Comparison of ENCODE assay signal across 27 cellular contexts in the genomic region with DNA sequence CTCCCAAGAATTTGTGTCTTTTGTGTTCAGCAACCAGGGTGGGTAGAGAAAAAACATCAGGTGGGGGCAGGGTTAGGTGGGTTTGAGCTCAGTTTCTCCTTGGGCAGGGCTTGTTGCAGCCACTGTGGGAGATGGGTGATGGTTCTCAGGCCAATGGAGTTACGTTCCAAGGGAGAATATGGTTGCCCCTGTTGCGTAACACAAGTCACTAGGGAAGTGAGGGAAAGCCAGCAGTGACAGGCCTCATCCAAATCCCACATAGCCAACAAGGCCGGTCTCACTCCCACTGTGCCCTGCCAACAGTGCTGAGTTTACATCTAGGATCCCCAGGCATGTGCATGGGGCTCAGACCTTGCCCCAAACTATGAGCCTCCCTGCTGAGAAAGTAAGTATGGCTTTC. TPM values are rescaled to one million over a fixed set of nuclear protein-coding genes. Genes with fewer than 3 reads are reported as not detected.
"Had no signal": no experiment of that assay in that cellular context is flagged by ENCODE, and none has a peak within 500 bp of the region (broad histone marks: within the 10 kb centered on the region; RNA-seq: fewer than 3 reads in every experiment).

No MANE protein-coding gene starts in this region.

- H3K4me1 ChIP-seq: left ventricle myocardium inferior, pancreas, prostate gland, sigmoid colon, tibial nerve, upper lobe of left lung, vagina had no signal

- H3K4me1 Mint-ChIP-seq: naive thymus-derived CD4-positive, alpha-beta T cell; stimulated activated memory B cell treated with anti-CD40 and anti-IgM and Interleukin-4, amounts not matched to agents 10 μg/mL and 1 μg/mL and 100 μg/mL, for 72 hours; stimulated activated naive CD8-positive, alpha-beta T cell treated with anti-CD3 and anti-CD28 coated beads, Interleukin-15, amount 100 ng/mL, for 72 hours had no signal

- H3K4me3 Mint-ChIP-seq: naive thymus-derived CD4-positive, alpha-beta T cell; natural killer cell treated with Interleukin-12 subunit alpha and Interleukin-12 subunit beta and Interleukin-15 and Interleukin-18, amount 100 ng/mL, for 72 hours; stimulated activated memory B cell treated with anti-CD40 and anti-IgM and Interleukin-4, amounts not matched to agents 10 μg/mL and 1 μg/mL and 100 μg/mL, for 72 hours; stimulated activated naive CD8-positive, alpha-beta T cell treated with anti-CD3 and anti-CD28 coated beads, Interleukin-15, amount 100 ng/mL, for 72 hours had no signal

- H3K27me3 ChIP-seq: hepatocyte, pancreas, sigmoid colon, tibial nerve, upper lobe of left lung, vagina had no signal

- H3K4me3 ChIP-seq: hepatocyte, left ventricle myocardium inferior, lung, mucosa of descending colon, pancreas, prostate gland, sigmoid colon, tibial nerve, upper lobe of left lung, vagina had no signal

- H2AFZ ChIP-seq: hepatocyte had no signal

- FAIRE-seq: pancreas, small intestine had no signal

- H3K79me2 ChIP-seq: hepatocyte had no signal

- H3K4me2 ChIP-seq: hepatocyte had no signal

- H3K27ac Mint-ChIP-seq: naive thymus-derived CD4-positive, alpha-beta T cell; natural killer cell treated with Interleukin-12 subunit alpha and Interleukin-12 subunit beta and Interleukin-15 and Interleukin-18, amount 100 ng/mL, for 72 hours; stimulated activated memory B cell treated with anti-CD40 and anti-IgM and Interleukin-4, amounts not matched to agents 10 μg/mL and 1 μg/mL and 100 μg/mL, for 72 hours; stimulated activated naive CD8-positive, alpha-beta T cell treated with anti-CD3 and anti-CD28 coated beads, Interleukin-15, amount 100 ng/mL, for 72 hours had no signal

- DNase-seq: islet precursor cell; left ventricle myocardium inferior; midbrain; mucosa of descending colon; naive thymus-derived CD4-positive, alpha-beta T cell; nucleus accumbens; pancreas; posterior cingulate gyrus; retina; right cardiac atrium; sigmoid colon; small intestine; stimulated activated CD4-positive, alpha-beta T cell treated with anti-CD3 and anti-CD28 coated beads, Interleukin-1b, Interleukin-23, amount 100 ng/mL, for 48 hours; stimulated activated CD4-positive, alpha-beta T cell treated with anti-CD3 and anti-CD28 coated beads, Interleukin-2, amount 100 ng/mL, for 48 hours; stimulated activated CD4-positive, alpha-beta T cell treated with anti-CD3 and anti-CD28 coated beads, Interleukin-4, amount 100 ng/mL, for 4 hours; stimulated activated CD8-positive, alpha-beta memory T cell treated with anti-CD3 and anti-CD28 coated beads, Interleukin-4, amount 100 ng/mL, for 48 hours; stimulated activated naive CD4-positive, alpha-beta T cell treated with Interleukin-2 at 50 U/mL for 16 hours; stimulated activated naive CD8-positive, alpha-beta T cell treated with anti-CD3 and anti-CD28 coated beads, Interleukin-15, amount 100 ng/mL, for 72 hours; substantia nigra; upper lobe of left lung had no signal

- H3K9me3 ChIP-seq: mucosa of descending colon, pancreas, prostate gland, sigmoid colon, upper lobe of left lung, vagina had no signal

- H3K36me3 ChIP-seq: left ventricle myocardium inferior, pancreas, prostate gland, sigmoid colon, tibial nerve, upper lobe of left lung, vagina had no signal

- H3K27ac ChIP-seq: hepatocyte, left ventricle myocardium inferior, pancreas, prostate gland, sigmoid colon, tibial nerve, upper lobe of left lung, vagina had no signal

RNA-seq across cellular contexts. Expression of a gene that starts 7.9 kb away (rescaled TPM):
- total RNA-seq: naive thymus-derived CD4-positive, alpha-beta T cell; natural killer cell treated with Interleukin-12 subunit alpha and Interleukin-12 subunit beta and Interleukin-15 and Interleukin-18, amount 100 ng/mL, for 72 hours had no signal

RNA-seq across cellular contexts. Expression of a gene that starts 50.8 kb away (rescaled TPM):
- total RNA-seq: naive thymus-derived CD4-positive, alpha-beta T cell; natural killer cell treated with Interleukin-12 subunit alpha and Interleukin-12 subunit beta and Interleukin-15 and Interleukin-18, amount 100 ng/mL, for 72 hours had no signal
